In genomic region chr14:33846100-33846824, GRCh38 we compare ENCODE assay signal across 28 cellular contexts.
A peak's percentile ranks its signal among the peaks of the same experiment; 100 is the strongest.
DNase-seq lines count a peak whose midpoint lies in the region; ATAC-seq, FAIRE-seq and TF ChIP-seq lines count a peak whose summit lies in the region.
"Had no signal": no experiment of that assay in that cellular context is flagged by ENCODE, and none has a peak within 500 bp of the region (broad histone marks: within the 10 kb centered on the region; RNA-seq: fewer than 3 reads in every experiment).

No MANE protein-coding gene starts in this region.

- peaks cover 2% of the 10 kb centered on the region for H3K27me3 Mint-ChIP-seq in neural crest cell (ENCODE audit: low read depth)

- FAIRE-seq in HepG2 (lab: Jason Lieb, UNC), result no peak
- FAIRE-seq: GM12878, HTR-8/SVneo, RCC 7860 had no signal

- 33% methylated on average over 8 of the region's 8 CpGs for WGBS in HepG2 (ENCODE audit: low lambda C conversion rate)
- 67% methylated on average over 8 of the region's 8 CpGs for WGBS in right lobe of liver (ENCODE audit: insufficient coverage, low coverage, low lambda C conversion rate, missing lambda C conversion rate)

- TF ChIP-seq EP300 in HepG2 (IDR thresholded peaks at IDR 0.05; ENCODE audit: low read depth in 2 of 2, low read length in 2 of 2), result no peak
- no peak for TF ChIP-seq EP300 in HepG2 (CRISPR knock-in tag; IDR thresholded peaks at IDR 0.05; ENCODE audit: borderline replicate concordance)

- no peak overlapping the region for H3K4me3 Mint-ChIP-seq in neural crest cell
- H3K4me3 Mint-ChIP-seq: CD4-positive, alpha-beta memory T cell had no signal

- TF ChIP-seq RAD21 in HepG2 (CRISPR knock-in tag; IDR thresholded peaks at IDR 0.05), result no peak

- H3K4me1 Mint-ChIP-seq in neural crest cell, result peaks cover 8% of the 10 kb centered on the region

- no TSS peak for BruUV-seq in HepG2 (replicated peaks; lab: Mats Ljungman, UMichigan)

- H4K20me1 ChIP-seq in HepG2 (ENCODE audit: insufficient read depth, low read length), result no peaks in the 10 kb centered on the region
- H4K20me1 ChIP-seq: BLaER1 treated with 17β-estradiol and CSF1 and Interleukin-3, amounts not matched to agents 10 nM and 100 nM had no signal

- in situ Hi-C loops in HepG2 (cut with HindIII; ENCODE audit: extremely low pct_ligation_motif_present, low pct_unique_long_range_greater_than_20kb), result no loop called here
- in situ Hi-C loops in KBM-7 (cut with MboI; ENCODE audit: low pct_unique_long_range_greater_than_20kb, low sequenced_read_pairs), result loop anchor here (25.0 kb wide), 2 partner anchors 391 to 466 kb away; no protein-coding TSS in a partner anchor

- peak overlapping the region; percentile 20 for H3K27ac Mint-ChIP-seq in neural crest cell (ENCODE audit: unreplicated experiment)

- DNase-seq in HepG2 (ENCODE audit: low spot score), result no peak
- no peak for DNase-seq in right lobe of liver
- peak; percentile 97 for DNase-seq in globus pallidus (ENCODE audit: low spot score)
- no peak for DNase-seq in neural crest cell (ENCODE audit: low read depth, low spot score)
- no peak for DNase-seq in upper lobe of right lung
- DNase-seq in KBM-7, result no peak
- DNase-seq: ACHN; Caco-2; CD4-positive, alpha-beta memory T cell; DMS 273 treated with DMSO at 0.1 percent for 48 hours; DND-41; IMR-90; NCI-H1105; NCI-H146; NCI-H2029; NCI-H2171; NCI-H345; NCI-H524; SJCRH30 had no signal

- ATAC-seq in HepG2 (no peak), right lobe of liver (no peak), upper lobe of right lung (no peak), HG03045 (IDR thresholded peaks at IDR 0.05; ENCODE audit: unreplicated experiment) (no peak), HG02588 (IDR thresholded peaks at IDR 0.05; ENCODE audit: unreplicated experiment) (no peak)
- ATAC-seq: GM12878 had no signal

- peaks cover 1 to 18% of the 10 kb centered on the region in 2 experiments; a peak in 1 of 5 replicates for H3K27me3 ChIP-seq in HepG2 (ENCODE audit: control insufficient read depth in 1 of 2, insufficient read depth in 2 of 2, low read length in 2 of 2)
- H3K27me3 ChIP-seq in right lobe of liver, result no peaks in the 10 kb centered on the region
- no peaks in the 10 kb centered on the region for H3K27me3 ChIP-seq in upper lobe of right lung
- H3K27me3 ChIP-seq: BLaER1 treated with 17β-estradiol and CSF1 and Interleukin-3, amounts not matched to agents 10 nM and 100 nM; SJCRH30 had no signal

- CTCF ChIA-PET in HepG2 (lab: Yijun Ruan, JAX; ENCODE audit: low intra/inter-chr PET ratio, low total read pairs), result interaction anchor here (1.1 kb wide), 1 partner anchor 252 kb away, joined by 3 read pairs; no protein-coding TSS in a partner anchor

- POLR2A ChIA-PET in HepG2 (lab: Yijun Ruan, JAX), result no interaction called here

- H3K9me3 Mint-ChIP-seq in neural crest cell, result no peaks in the 10 kb centered on the region
- H3K9me3 Mint-ChIP-seq: CD4-positive, alpha-beta memory T cell had no signal

- H3K36me3 Mint-ChIP-seq in neural crest cell (ENCODE audit: low read depth), result no peaks in the 10 kb centered on the region
- H3K36me3 Mint-ChIP-seq: CD4-positive, alpha-beta memory T cell had no signal

- H3K4me3 ChIP-seq in HepG2 (replicated peaks in 1 of 3; ENCODE audit: insufficient read depth in 1 of 3, low read depth in 2 of 3, low read length in 3 of 3), result no peak overlapping the region
- no peak overlapping the region for H3K4me3 ChIP-seq in right lobe of liver
- H3K4me3 ChIP-seq in upper lobe of right lung, result no peak overlapping the region
- H3K4me3 ChIP-seq: BLaER1 treated with 17β-estradiol and CSF1 and Interleukin-3, amounts not matched to agents 10 nM and 100 nM; GM12878; GM23248; HAP-1; SJCRH30 had no signal

- H3K27ac ChIP-seq in HepG2 (ENCODE audit: extremely low read length, insufficient read depth, low read length) (no peak overlapping the region), right lobe of liver (no peak overlapping the region), upper lobe of right lung (no peak overlapping the region)
- H3K27ac ChIP-seq: 22Rv1; BLaER1 treated with 17β-estradiol and CSF1 and Interleukin-3, amounts not matched to agents 10 nM and 100 nM; GM23248; SJCRH30 had no signal

- TF ChIP-seq CTCF in HepG2 (CRISPR knock-in tag; IDR thresholded peaks at IDR 0.05) (no peak), right lobe of liver (IDR thresholded peaks at IDR 0.05) (no peak), neural crest cell (conservative IDR thresholded peaks at IDR 0.05) (no peak), upper lobe of right lung (IDR thresholded peaks at IDR 0.05) (no peak)

- no peaks in the 10 kb centered on the region for H3K36me3 ChIP-seq in HepG2 (replicated peaks in 1 of 2; ENCODE audit: control insufficient read depth in 1 of 2, insufficient read depth in 2 of 2, low read length in 2 of 2)
- no peaks in the 10 kb centered on the region for H3K36me3 ChIP-seq in right lobe of liver
- H3K36me3 ChIP-seq in upper lobe of right lung, result no peaks in the 10 kb centered on the region
- H3K36me3 ChIP-seq: BLaER1 treated with 17β-estradiol and CSF1 and Interleukin-3, amounts not matched to agents 10 nM and 100 nM; HAP-1; SJCRH30 had no signal

- H2AFZ ChIP-seq in HepG2 (ENCODE audit: low read length), result no peak overlapping the region
- H2AFZ ChIP-seq: GM23248 had no signal

- H3K9ac ChIP-seq in HepG2 (ENCODE audit: insufficient read depth, low read depth, low read length), result no peak overlapping the region
- H3K9ac ChIP-seq: BLaER1 treated with 17β-estradiol and CSF1 and Interleukin-3, amounts not matched to agents 10 nM and 100 nM; GM23248 had no signal

- no peak overlapping the region for H3K4me2 ChIP-seq in HepG2 (ENCODE audit: low read depth, low read length)
- H3K4me2 ChIP-seq: BLaER1 treated with 17β-estradiol and CSF1 and Interleukin-3, amounts not matched to agents 10 nM and 100 nM had no signal

- no peak for TF ChIP-seq POLR2A in HepG2 (IDR thresholded peaks at IDR 0.05; ENCODE audit: insufficient read depth in 1 of 2, low read depth in 2 of 2, low read length in 2 of 2)
- TF ChIP-seq POLR2A in right lobe of liver (IDR thresholded peaks at IDR 0.05), result no peak

- peaks cover 4% of the 10 kb centered on the region; the same call in 1 of the 2 replicates for H3K4me1 ChIP-seq in HepG2 (ENCODE audit: insufficient read depth, low read length)
- no peaks in the 10 kb centered on the region for H3K4me1 ChIP-seq in right lobe of liver
- no peaks in the 10 kb centered on the region for H3K4me1 ChIP-seq in upper lobe of right lung
- H3K4me1 ChIP-seq: BLaER1 treated with 17β-estradiol and CSF1 and Interleukin-3, amounts not matched to agents 10 nM and 100 nM; Caco-2 had no signal

- H3K9me3 ChIP-seq in HepG2 (ENCODE audit: low read length) (no peaks in the 10 kb centered on the region), right lobe of liver (no peaks in the 10 kb centered on the region), upper lobe of right lung (no peaks in the 10 kb centered on the region)
- H3K9me3 ChIP-seq: BLaER1 treated with 17β-estradiol and CSF1 and Interleukin-3, amounts not matched to agents 10 nM and 100 nM; Caco-2; HAP-1; SJCRH30 had no signal

- intact Hi-C loops in HepG2 (cut with micrococcal nuclease; ENCODE audit: unreplicated experiment) (loop anchor here (5.0 kb wide), 1 partner anchor 106 kb away; the partner anchor contains the start of gene EGLN3), right lobe of liver (cut with DNase I) (loop anchor here in 1 of 2 donors (10.0 kb wide), 3 partner anchors 259 to 479 kb away; no protein-coding TSS in a partner anchor), upper lobe of right lung (cut with DNase I) (loop anchor here (10.0 kb wide), 2 partner anchors 259 to 379 kb away; no protein-coding TSS in a partner anchor)

- no peaks in the 10 kb centered on the region for H3K79me2 ChIP-seq in HepG2 (ENCODE audit: insufficient read depth, low read length)

TF ChIP-seq in HepG2, 621 proteins besides CTCF, POLR2A, EP300 and RAD21:
- TF ChIP-seq CREB1 (IDR thresholded peaks at IDR 0.05) (peak; percentile 42; the same call in 1 of the 2 replicates), CREB1 (CRISPR knock-in tag; IDR thresholded peaks at IDR 0.05) (no peak), JUN (CRISPR knock-in tag; IDR thresholded peaks at IDR 0.05) (no peak), ATF7 (IDR thresholded peaks at IDR 0.05) (peak; percentile 74), ATF7 (CRISPR knock-in tag; IDR thresholded peaks at IDR 0.05) (no peak)
